Comparison of ENCODE assay signal across 25 cellular contexts in the genomic region with DNA sequence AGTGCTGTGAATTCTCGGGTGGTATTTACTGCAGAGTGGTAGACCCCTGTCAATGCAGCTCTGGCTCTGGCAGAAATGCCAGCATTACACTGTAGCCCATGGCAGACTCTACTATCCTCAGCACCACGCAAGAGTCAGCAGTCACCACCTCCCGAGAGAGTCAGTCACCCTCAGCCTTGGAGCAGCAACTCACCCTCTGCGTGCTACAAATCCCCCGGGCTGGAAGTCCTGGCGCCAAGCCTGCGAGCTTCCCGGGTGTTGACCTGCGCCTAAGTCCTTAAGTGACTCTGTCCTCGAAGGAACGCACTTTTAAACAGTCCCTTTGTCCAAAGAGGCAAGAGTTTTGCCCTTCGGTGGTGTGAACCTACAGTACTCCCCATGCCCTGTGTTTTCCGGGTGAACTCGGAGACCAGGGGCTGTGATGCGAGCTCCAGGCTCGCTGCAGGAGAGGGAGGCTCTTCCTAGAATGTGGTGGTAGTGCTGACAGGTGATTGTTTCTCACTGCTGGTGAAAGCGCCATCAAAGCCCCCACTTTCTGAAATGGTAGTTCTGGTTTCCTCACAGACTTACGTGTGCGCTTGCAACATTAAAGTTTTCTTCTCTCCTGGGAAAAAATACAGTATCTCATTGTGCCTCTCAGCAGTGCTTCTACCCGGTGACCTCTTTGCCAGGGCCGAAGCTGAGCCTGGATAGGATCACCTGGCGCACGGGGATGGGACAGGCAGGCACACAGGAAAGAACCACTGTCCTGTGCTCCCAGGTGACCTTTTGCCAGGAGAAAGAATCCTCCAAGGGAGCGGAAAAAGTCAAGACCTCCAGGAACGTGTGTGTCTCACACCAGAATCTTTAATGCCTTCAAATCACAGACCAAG. TPM values are rescaled to one million over a fixed set of nuclear protein-coding genes. Genes with fewer than 3 reads are reported as not detected.
"Had no signal": no experiment of that assay in that cellular context is flagged by ENCODE, and none has a peak within 500 bp of the region (broad histone marks: within the 10 kb centered on the region; RNA-seq: fewer than 3 reads in every experiment).

No MANE protein-coding gene starts in this region.

- DNase-seq: activated CD4-positive, alpha-beta memory T cell treated with anti-CD3 and anti-CD28 coated beads for 36 hours; activated CD4-positive, alpha-beta T cell treated with anti-CD3 and anti-CD28 coated beads, Interleukin-2, amount 10 ng/mL, durations not matched to agents 24 days and 14 days; activated CD4-positive, CD25-positive, alpha-beta regulatory T cell treated with anti-CD3 and anti-CD28 coated beads, Interleukin-2, amount 50 U/mL, for 72 hours; activated CD8-positive, alpha-beta memory T cell treated with anti-CD3 and anti-CD28 coated beads for 24 hours; activated gamma-delta T cell; activated naive CD4-positive, alpha-beta T cell treated with anti-CD3 and anti-CD28 coated beads for 36 hours; activated T-cell treated with anti-CD3 and anti-CD28 coated beads, Interleukin-2, amount 50 U/mL, for 4 hours; amygdala; MM.1S; NCI-H1105; NCI-H1436; NCI-H1694 treated with DMSO at 0.1 percent for 48 hours; NCI-H2029 treated with DMSO at 0.1 percent for 48 hours; NCI-H510A treated with DMSO at 0.1 percent for 48 hours; SHP77; T-cell; T-helper 2 cell; T1000 had no signal

- H3K27ac ChIP-seq: cardiac muscle cell, SJSA1 had no signal

- H3K4me3 ChIP-seq: cardiac muscle cell, SJSA1 had no signal

- H3K27ac Mint-ChIP-seq: activated CD4-positive, alpha-beta memory T cell treated with anti-CD3 and anti-CD28 coated beads for 36 hours; activated CD4-positive, alpha-beta T cell treated with anti-CD3 and anti-CD28 coated beads, Interleukin-2, amount 10 ng/mL, durations not matched to agents 24 days and 14 days; activated naive CD4-positive, alpha-beta T cell treated with anti-CD3 and anti-CD28 coated beads for 36 hours; activated naive CD8-positive, alpha-beta T cell; activated T-helper 17 cell treated with anti-CD3 and anti-CD28 coated beads, Interleukin-2, amount 50 U/mL, for 72 hours; T-cell had no signal

- ATAC-seq: activated T-cell treated with anti-CD3 and anti-CD28 coated beads, Interleukin-2, amount 50 U/mL, for 4 hours; activated T-helper 17 cell treated with anti-CD3 and anti-CD28 coated beads, Interleukin-2, amount 50 U/mL, for 72 hours; T-cell had no signal

- H3K4me1 Mint-ChIP-seq: activated CD4-positive, alpha-beta T cell treated with anti-CD3 and anti-CD28 coated beads, Interleukin-2, amount 10 ng/mL, durations not matched to agents 24 days and 14 days; activated T-helper 17 cell treated with anti-CD3 and anti-CD28 coated beads, Interleukin-2, amount 50 U/mL, for 72 hours; brain; T-cell had no signal

- H3K36me3 ChIP-seq: cardiac muscle cell, SJSA1 had no signal

- H3K27me3 ChIP-seq: cardiac muscle cell, SJSA1 had no signal

- H3K36me3 Mint-ChIP-seq: activated CD4-positive, alpha-beta memory T cell treated with anti-CD3 and anti-CD28 coated beads for 36 hours; activated naive CD8-positive, alpha-beta T cell; brain; T-cell had no signal

- H3K9me3 ChIP-seq: SJSA1 had no signal

- H3K4me3 Mint-ChIP-seq: activated CD4-positive, alpha-beta memory T cell treated with anti-CD3 and anti-CD28 coated beads for 36 hours; activated CD4-positive, alpha-beta T cell treated with anti-CD3 and anti-CD28 coated beads, Interleukin-2, amount 10 ng/mL, durations not matched to agents 24 days and 14 days; activated naive CD4-positive, alpha-beta T cell treated with anti-CD3 and anti-CD28 coated beads for 36 hours; activated naive CD8-positive, alpha-beta T cell; activated T-cell treated with anti-CD3 and anti-CD28 coated beads, Interleukin-2, amount 50 U/mL, for 4 hours; activated T-helper 17 cell treated with anti-CD3 and anti-CD28 coated beads, Interleukin-2, amount 50 U/mL, for 72 hours; brain; T-cell had no signal

- H3K27me3 Mint-ChIP-seq: activated CD4-positive, alpha-beta memory T cell treated with anti-CD3 and anti-CD28 coated beads for 36 hours; activated CD4-positive, alpha-beta T cell treated with anti-CD3 and anti-CD28 coated beads, Interleukin-2, amount 10 ng/mL, durations not matched to agents 24 days and 14 days; activated naive CD8-positive, alpha-beta T cell; activated T-helper 17 cell treated with anti-CD3 and anti-CD28 coated beads, Interleukin-2, amount 50 U/mL, for 72 hours; brain; T-cell had no signal

- FAIRE-seq: astrocyte, RCC 7860 had no signal

- H3K4me1 ChIP-seq: SJSA1 had no signal

RNA-seq across cellular contexts. Expression of gene MBL2, which starts 33.1 kb away (rescaled TPM):
- total RNA-seq: activated CD4-positive, alpha-beta memory T cell treated with anti-CD3 and anti-CD28 coated beads for 36 hours; activated CD4-positive, alpha-beta T cell treated with anti-CD3 and anti-CD28 coated beads, Interleukin-2, amount 10 ng/mL, durations not matched to agents 24 days and 14 days; activated naive CD4-positive, alpha-beta T cell treated with anti-CD3 and anti-CD28 coated beads for 36 hours; activated T-cell treated with anti-CD3 and anti-CD28 coated beads, Interleukin-2, amount 50 U/mL, for 4 hours; activated T-helper 17 cell treated with anti-CD3 and anti-CD28 coated beads, Interleukin-2, amount 50 U/mL, for 72 hours; astrocyte; cardiac muscle cell; SJSA1 had no signal
- polyA plus RNA-seq: cardiac muscle cell had no signal
